ENCODE assay signal across 11 cellular contexts in the genomic region with DNA sequence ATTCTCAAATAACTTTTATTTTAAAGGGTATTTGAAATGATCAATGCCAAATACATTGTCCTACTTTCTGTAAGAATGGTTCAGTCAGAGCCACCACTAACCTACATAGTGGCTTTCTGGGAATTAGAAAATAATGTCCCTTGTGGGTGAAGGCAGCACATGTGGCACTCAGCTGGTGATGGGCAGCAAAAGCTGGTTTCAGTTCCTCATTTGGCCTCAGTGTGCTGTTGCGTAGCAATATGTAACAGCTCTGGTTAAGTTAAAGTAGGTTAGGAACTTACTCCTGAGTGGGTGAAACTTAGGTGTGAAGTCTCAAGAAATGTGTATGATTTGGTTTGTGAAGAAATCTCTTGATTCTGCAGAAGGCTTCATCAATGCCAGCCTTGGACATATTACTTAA.
A peak's percentile ranks its signal among the peaks of the same experiment; 100 is the strongest.
DNase-seq lines count a peak whose midpoint lies in the region; ATAC-seq and TF ChIP-seq lines count a peak whose summit lies in the region.
"Had no signal": no experiment of that assay in that cellular context is flagged by ENCODE, and none has a peak within 500 bp of the region (broad histone marks: within the 10 kb centered on the region; RNA-seq: fewer than 3 reads in every experiment).

No MANE protein-coding gene starts in this region.

- no peaks in the 10 kb centered on the region for H3K4me1 Mint-ChIP-seq in memory B cell
- H3K4me1 Mint-ChIP-seq in activated naive CD4-positive, alpha-beta T cell treated with anti-CD3 and anti-CD28 coated beads, Interleukin-2, amount 10 ng/mL, durations not matched to agents 7 days and 5 days: no peaks in the 10 kb centered on the region
- H3K4me1 Mint-ChIP-seq in CD8-positive, alpha-beta T cell (ENCODE audit: low read depth): no peaks in the 10 kb centered on the region
- H3K4me1 Mint-ChIP-seq: activated CD8-positive, alpha-beta memory T cell treated with anti-CD3 and anti-CD28 coated beads, Interleukin-2, amount 10 ng/mL, durations not matched to agents 7 days and 5 days had no signal

- intact Hi-C loops in CD8-positive, alpha-beta T cell (cut with DNase I, micrococcal nuclease): no loop called here

- ATAC-seq in GM19023 (IDR thresholded peaks at IDR 0.05; ENCODE audit: unreplicated experiment) (peak; percentile 93), HG02623 (IDR thresholded peaks at IDR 0.05; ENCODE audit: unreplicated experiment) (peak; percentile 95), HG03521 (IDR thresholded peaks at IDR 0.05; ENCODE audit: unreplicated experiment) (peak; percentile 82), memory B cell (ENCODE audit: low read depth) (peak; percentile 47)
- no peak for ATAC-seq in CD8-positive, alpha-beta T cell
- ATAC-seq: activated CD8-positive, alpha-beta memory T cell treated with anti-CD3 and anti-CD28 coated beads, Interleukin-2, amount 10 ng/mL, durations not matched to agents 7 days and 5 days; HCT116 had no signal

- H3K9me3 ChIP-seq in CD8-positive, alpha-beta T cell (ENCODE audit: low read length): no peaks in the 10 kb centered on the region

- no peak for TF ChIP-seq CTCF in CD8-positive, alpha-beta T cell (IDR thresholded peaks at IDR 0.05)

- no peaks in the 10 kb centered on the region for H3K27me3 Mint-ChIP-seq in memory B cell
- H3K27me3 Mint-ChIP-seq in activated naive CD4-positive, alpha-beta T cell treated with anti-CD3 and anti-CD28 coated beads, Interleukin-2, amount 10 ng/mL, durations not matched to agents 7 days and 5 days: peaks cover 5% of the 10 kb centered on the region
- H3K27me3 Mint-ChIP-seq in CD8-positive, alpha-beta T cell (ENCODE audit: low read depth): peaks cover 8% of the 10 kb centered on the region

- CTCF ChIA-PET in activated naive CD4-positive, alpha-beta T cell treated with anti-CD3 and anti-CD28 coated beads, Interleukin-2, amount 10 ng/mL, durations not matched to agents 7 days and 5 days (lab: Charles Lee): no interaction called here
- CTCF ChIA-PET in CD8-positive, alpha-beta T cell (lab: Charles Lee): no interaction called here

- H3K36me3 Mint-ChIP-seq in memory B cell: no peaks in the 10 kb centered on the region
- H3K36me3 Mint-ChIP-seq in activated naive CD4-positive, alpha-beta T cell treated with anti-CD3 and anti-CD28 coated beads, Interleukin-2, amount 10 ng/mL, durations not matched to agents 7 days and 5 days: no peaks in the 10 kb centered on the region
- no peaks in the 10 kb centered on the region for H3K36me3 Mint-ChIP-seq in CD8-positive, alpha-beta T cell
- H3K36me3 Mint-ChIP-seq: activated CD8-positive, alpha-beta memory T cell treated with anti-CD3 and anti-CD28 coated beads, Interleukin-2, amount 10 ng/mL, durations not matched to agents 7 days and 5 days had no signal

- no peak overlapping the region for H3K27ac ChIP-seq in CD8-positive, alpha-beta T cell (ENCODE audit: low read depth, low read length)

- no peaks in the 10 kb centered on the region for H3K4me1 ChIP-seq in CD8-positive, alpha-beta T cell (ENCODE audit: insufficient read depth, low read length)

- no peaks in the 10 kb centered on the region for H3K27me3 ChIP-seq in CD8-positive, alpha-beta T cell (ENCODE audit: insufficient read depth, low read length)

- no peak overlapping the region for H3K4me3 Mint-ChIP-seq in memory B cell
- no peak overlapping the region for H3K4me3 Mint-ChIP-seq in activated naive CD4-positive, alpha-beta T cell treated with anti-CD3 and anti-CD28 coated beads, Interleukin-2, amount 10 ng/mL, durations not matched to agents 7 days and 5 days
- H3K4me3 Mint-ChIP-seq in CD8-positive, alpha-beta T cell: no peak overlapping the region
- H3K4me3 Mint-ChIP-seq: activated CD8-positive, alpha-beta memory T cell treated with anti-CD3 and anti-CD28 coated beads, Interleukin-2, amount 10 ng/mL, durations not matched to agents 7 days and 5 days had no signal

- no peak overlapping the region for H3K4me3 ChIP-seq in CD8-positive, alpha-beta T cell (ENCODE audit: low read depth, low read length)

- POLR2A ChIA-PET in CD8-positive, alpha-beta T cell (lab: Charles Lee): no interaction called here

- H3K27ac Mint-ChIP-seq in memory B cell: no peak overlapping the region
- H3K27ac Mint-ChIP-seq in activated naive CD4-positive, alpha-beta T cell treated with anti-CD3 and anti-CD28 coated beads, Interleukin-2, amount 10 ng/mL, durations not matched to agents 7 days and 5 days: no peak overlapping the region
- no peak overlapping the region for H3K27ac Mint-ChIP-seq in CD8-positive, alpha-beta T cell
- H3K27ac Mint-ChIP-seq: activated CD8-positive, alpha-beta memory T cell treated with anti-CD3 and anti-CD28 coated beads, Interleukin-2, amount 10 ng/mL, durations not matched to agents 7 days and 5 days had no signal

- DNase-seq in memory B cell (ENCODE audit: low spot score in 2 of 2) (no peak), anterior cingulate cortex (lab: John Stamatoyannopoulos, UW) (no peak), NCI-H524 treated with DMSO at 0.1 percent for 48 hours (lab: John Stamatoyannopoulos, UW) (no peak)
- DNase-seq in activated naive CD4-positive, alpha-beta T cell treated with anti-CD3 and anti-CD28 coated beads, Interleukin-2, amount 10 ng/mL, durations not matched to agents 7 days and 5 days: no peak
- DNase-seq in CD8-positive, alpha-beta T cell: no peak
- DNase-seq: activated CD8-positive, alpha-beta memory T cell treated with anti-CD3 and anti-CD28 coated beads, Interleukin-2, amount 10 ng/mL, durations not matched to agents 7 days and 5 days; NCI-H1105 treated with DMSO at 0.1 percent for 48 hours had no signal

- peaks cover 3% of the 10 kb centered on the region for H3K9me3 Mint-ChIP-seq in memory B cell
- peaks cover 2% of the 10 kb centered on the region for H3K9me3 Mint-ChIP-seq in activated naive CD4-positive, alpha-beta T cell treated with anti-CD3 and anti-CD28 coated beads, Interleukin-2, amount 10 ng/mL, durations not matched to agents 7 days and 5 days
- H3K9me3 Mint-ChIP-seq in CD8-positive, alpha-beta T cell: peaks cover 6% of the 10 kb centered on the region

- H3K36me3 ChIP-seq in CD8-positive, alpha-beta T cell (ENCODE audit: insufficient read depth, low read length): no peaks in the 10 kb centered on the region
